Comparison of ENCODE assay signal across 8 cellular contexts in the genomic region with DNA sequence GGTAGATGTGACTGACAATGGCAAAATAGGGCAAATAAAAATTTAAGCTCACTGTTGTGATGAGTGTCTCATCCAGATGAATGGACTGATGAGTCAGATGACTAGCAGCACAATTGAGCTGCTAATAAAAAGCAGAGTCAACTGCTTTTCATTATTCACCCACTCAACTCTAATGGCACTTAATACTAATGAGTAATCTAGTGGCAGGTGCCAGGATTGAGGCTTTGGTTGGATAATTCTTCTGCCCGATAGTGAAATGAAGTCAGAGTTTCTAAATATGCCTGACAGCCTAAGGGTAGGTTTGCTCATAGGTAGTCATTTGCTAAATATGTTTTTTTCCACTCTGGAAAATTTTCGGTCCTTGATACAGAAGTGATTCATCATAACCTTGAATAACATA. TPM values are rescaled to one million over a fixed set of nuclear protein-coding genes. Genes with fewer than 3 reads are reported as not detected.
A peak's percentile ranks its signal among the peaks of the same experiment; 100 is the strongest.
DNase-seq lines count a peak whose midpoint lies in the region; ATAC-seq, FAIRE-seq and TF ChIP-seq lines count a peak whose summit lies in the region.

No MANE protein-coding gene starts in this region.

- peak overlapping the region; percentile 78 for H3K4me3 Mint-ChIP-seq in activated naive CD8-positive, alpha-beta T cell treated with anti-CD3 and anti-CD28 coated beads, Interleukin-2, amount 10 ng/mL, durations not matched to agents 7 days and 5 days

- TF ChIP-seq CTCF in AG09309 (IDR thresholded peaks at IDR 0.05; ENCODE audit: control insufficient read depth, insufficient read depth, low read depth, low read length, missing control alignments), result no peak
- TF ChIP-seq CTCF in kidney (IDR thresholded peaks at IDR 0.05; ENCODE audit: borderline replicate concordance, extremely low read depth, insufficient read depth), result no peak

- H3K9ac ChIP-seq in kidney (ENCODE audit: low read length in 2 of 2), result no peak overlapping the region

- ATAC-seq in activated naive CD8-positive, alpha-beta T cell treated with anti-CD3 and anti-CD28 coated beads, Interleukin-2, amount 10 ng/mL, durations not matched to agents 7 days and 5 days (ENCODE audit: low read depth), result no peak
- ATAC-seq in GM18873 (IDR thresholded peaks at IDR 0.05; ENCODE audit: low FRiP score, unreplicated experiment) (no peak), GM19467 (IDR thresholded peaks at IDR 0.05; ENCODE audit: unreplicated experiment) (no peak)

- intact Hi-C loops in kidney (cut with DNase I), result no loop called here

- TF ChIP-seq POLR2A in GM12892 (IDR thresholded peaks at IDR 0.05; ENCODE audit: low read depth, low read length), result no peak

- peaks cover 2 to 12% of the 10 kb centered on the region in 2 donors for H3K36me3 ChIP-seq in kidney (ENCODE audit: control insufficient read depth in 1 of 2, insufficient read depth in 2 of 2, low read length in 2 of 2)

- peak overlapping the region in 1 of 2 donors; percentile 32 for H3K27ac ChIP-seq in kidney (ENCODE audit: low read depth in 2 of 2, low read length in 2 of 2)

- DNase-seq in AG09309 (ENCODE audit: low read depth) (peak; percentile 56), HT1080 (ENCODE audit: low read depth) (peak; percentile 50), kidney (no peak), LoVo (ENCODE audit: low spot score) (no peak), GM12892 (ENCODE audit: insufficient read length) (no peak)
- DNase-seq in activated naive CD8-positive, alpha-beta T cell treated with anti-CD3 and anti-CD28 coated beads, Interleukin-2, amount 10 ng/mL, durations not matched to agents 7 days and 5 days, result no peak

- H3K9me3 ChIP-seq in kidney (ENCODE audit: control insufficient read depth in 1 of 2, low read length in 2 of 2), result no peaks in the 10 kb centered on the region

- peaks cover 32% of the 10 kb centered on the region for H3K36me3 Mint-ChIP-seq in activated naive CD8-positive, alpha-beta T cell treated with anti-CD3 and anti-CD28 coated beads, Interleukin-2, amount 10 ng/mL, durations not matched to agents 7 days and 5 days

- peaks cover 45% of the 10 kb centered on the region for H3K4me1 Mint-ChIP-seq in activated naive CD8-positive, alpha-beta T cell treated with anti-CD3 and anti-CD28 coated beads, Interleukin-2, amount 10 ng/mL, durations not matched to agents 7 days and 5 days

- H3K9me3 Mint-ChIP-seq in activated naive CD8-positive, alpha-beta T cell treated with anti-CD3 and anti-CD28 coated beads, Interleukin-2, amount 10 ng/mL, durations not matched to agents 7 days and 5 days, result no peaks in the 10 kb centered on the region

- H3K4me1 ChIP-seq in kidney (ENCODE audit: control insufficient read depth in 1 of 2, insufficient read depth in 1 of 2, low read depth in 1 of 2, low read length in 2 of 2), result peaks cover 9 to 16% of the 10 kb centered on the region in 2 donors

- H3K27ac Mint-ChIP-seq in activated naive CD8-positive, alpha-beta T cell treated with anti-CD3 and anti-CD28 coated beads, Interleukin-2, amount 10 ng/mL, durations not matched to agents 7 days and 5 days, result peak overlapping the region; percentile 75

- POLR2A ChIA-PET in activated naive CD8-positive, alpha-beta T cell treated with anti-CD3 and anti-CD28 coated beads, Interleukin-2, amount 10 ng/mL, durations not matched to agents 7 days and 5 days (lab: Charles Lee), result interaction anchor here (5.7 kb wide), 1 partner anchor 9 kb away, joined by 45 read pairs; a partner anchor contains a TSS

- H3K4me3 ChIP-seq in AG09309 (ENCODE audit: control insufficient read depth, low read depth, low read length) (no peak overlapping the region), kidney (ENCODE audit: low read length in 2 of 2) (no peak overlapping the region)

- FAIRE-seq in kidney (lab: Jason Lieb, UNC) (peak; percentile 27), GM12892 (lab: Jason Lieb, UNC) (no peak)

- no peaks in the 10 kb centered on the region for H3K27me3 Mint-ChIP-seq in activated naive CD8-positive, alpha-beta T cell treated with anti-CD3 and anti-CD28 coated beads, Interleukin-2, amount 10 ng/mL, durations not matched to agents 7 days and 5 days

RNA-seq across cellular contexts. Expression of a gene that starts 10.4 kb away (rescaled TPM):
- total RNA-seq in HT1080 (2014; rRNA removed; shearing (Covaris generic)), result 49.6 and 55.5 TPM in 2 replicates
- 24.0 and 26.4 TPM in 2 replicates for polyA plus RNA-seq in HT1080 (2015; cell fraction: cytosol; rRNA removed)
- 1,084 and 1,218 TPM in 2 replicates for polyA plus RNA-seq in HT1080 (2015; cell fraction: nucleus; rRNA removed)
- 100 to 1,000 TPM; 487 to 498 TPM for total RNA-seq in activated naive CD8-positive, alpha-beta T cell treated with anti-CD3 and anti-CD28 coated beads, Interleukin-2, amount 10 ng/mL, durations not matched to agents 7 days and 5 days
- 147 TPM for total RNA-seq in kidney
- polyA plus RNA-seq in kidney (ENCODE audit: insufficient read depth, low read depth, low replicate concordance), result 32.2 TPM
- 86.4 TPM for polyA plus RNA-seq in GM12892 (2012; ENCODE audit: missing spikeins)

RNA-seq across cellular contexts. Expression of a gene that starts 34.9 kb away (rescaled TPM):
- 0.87 and 1.4 TPM in 2 replicates for total RNA-seq in HT1080 (2014; rRNA removed; shearing (Covaris generic))
- 0.51 and 0.71 TPM in 2 replicates for polyA plus RNA-seq in HT1080 (2015; cell fraction: cytosol; rRNA removed)
- polyA plus RNA-seq in HT1080 (2015; cell fraction: nucleus; rRNA removed), result 5.1 and 5.6 TPM in 2 replicates
- 1 to 10 TPM; 8.5 to 8.7 TPM for total RNA-seq in activated naive CD8-positive, alpha-beta T cell treated with anti-CD3 and anti-CD28 coated beads, Interleukin-2, amount 10 ng/mL, durations not matched to agents 7 days and 5 days
- total RNA-seq in kidney, result 2.7 TPM
- polyA plus RNA-seq in kidney (ENCODE audit: insufficient read depth, low read depth, low replicate concordance), result 1.6 TPM
- polyA plus RNA-seq in GM12892 (2012; ENCODE audit: missing spikeins), result 1.2 TPM

Comparison
In these comparisons a context has a peak if more than half of its experiments do, and no peak if none do; other contexts are left out.
1. DNase-seq: peak in AG09309 (single experiment) and HT1080 (single experiment); none in activated naive CD8-positive, alpha-beta T cell treated with anti-CD3 and anti-CD28 coated beads, Interleukin-2, amount 10 ng/mL, durations not matched to agents 7 days and 5 days (single experiment), kidney (single experiment), LoVo (single experiment) and GM12892 (single experiment).